ENCODE assay signal across 27 cellular contexts in genomic region chr15:28956491-28956890, GRCh38.
A peak's percentile ranks its signal among the peaks of the same experiment; 100 is the strongest.
DNase-seq lines count a peak whose midpoint lies in the region; FAIRE-seq and TF ChIP-seq lines count a peak whose summit lies in the region.
"Had no signal": no experiment of that assay in that cellular context is flagged by ENCODE, and none has a peak within 500 bp of the region (broad histone marks: within the 10 kb centered on the region; RNA-seq: fewer than 3 reads in every experiment).

No MANE protein-coding gene starts in this region.

- peaks cover 26% of the 10 kb centered on the region for H3K4me1 ChIP-seq in astrocyte (ENCODE audit: insufficient read depth, low read length)
- no peaks in the 10 kb centered on the region for H3K4me1 ChIP-seq in tibial artery

- no peaks in the 10 kb centered on the region for H3K27me3 ChIP-seq in astrocyte (ENCODE audit: insufficient read depth, low read length)
- peaks cover 0 to 18% of the 10 kb centered on the region in 2 donors for H3K27me3 ChIP-seq in tibial artery
- H3K27me3 ChIP-seq in H7 (ENCODE audit: control insufficient read depth, insufficient read depth, low read length) = no peaks in the 10 kb centered on the region

- H3K4me3 Mint-ChIP-seq in CD14-positive monocyte (peak overlapping the region; percentile 13 to 40), HFFc6 (no peak overlapping the region), astrocyte (ENCODE audit: unreplicated experiment) (no peak overlapping the region)
- H3K4me3 Mint-ChIP-seq: activated CD4-positive, alpha-beta T cell treated with anti-CD3 and anti-CD28 coated beads, Interleukin-2, amount 10 ng/mL, durations not matched to agents 24 days and 14 days; neural crest cell; WTC11 had no signal

- H3K36me3 Mint-ChIP-seq in CD14-positive monocyte (no peaks in the 10 kb centered on the region), HFFc6 (ENCODE audit: low read depth) (no peaks in the 10 kb centered on the region), astrocyte (ENCODE audit: low read depth, unreplicated experiment) (peaks cover 4% of the 10 kb centered on the region)
- H3K36me3 Mint-ChIP-seq: WTC11 had no signal

- H3K27me3 Mint-ChIP-seq in CD14-positive monocyte (ENCODE audit: low read depth in 3 of 3) (peaks cover 3 to 20% (median 19%) of the 10 kb centered on the region in 3 donors), HFFc6 (ENCODE audit: insufficient read depth) (no peaks in the 10 kb centered on the region; the same call in none of the 2 replicates), astrocyte (ENCODE audit: low read depth, unreplicated experiment) (no peaks in the 10 kb centered on the region)
- H3K27me3 Mint-ChIP-seq: activated CD4-positive, alpha-beta T cell treated with anti-CD3 and anti-CD28 coated beads, Interleukin-2, amount 10 ng/mL, durations not matched to agents 24 days and 14 days had no signal

- H2AFZ ChIP-seq in astrocyte (ENCODE audit: low read depth, low read length) = no peak overlapping the region

- peak overlapping the region; percentile 74 for H3K4me2 ChIP-seq in astrocyte (ENCODE audit: low read length)

- H3K9ac ChIP-seq in astrocyte (ENCODE audit: low read length) = no peak overlapping the region
- H3K9ac ChIP-seq: parathyroid adenoma had no signal

- no peak overlapping the region for H3K27ac ChIP-seq in astrocyte (ENCODE audit: low read depth, low read length)
- no peak overlapping the region for H3K27ac ChIP-seq in tibial artery

- H3K4me3 ChIP-seq in astrocyte (ENCODE audit: insufficient read depth, low read depth, low read length) (no peak overlapping the region), tibial artery (no peak overlapping the region), H7 (ENCODE audit: insufficient read depth, low read depth, low read length) (no peak overlapping the region)
- H3K4me3 ChIP-seq: lung, mucosa of descending colon, smooth muscle cell had no signal

- intact Hi-C loops in CD14-positive monocyte (cut with micrococcal nuclease) = no loop called here
- intact Hi-C loops in tibial artery (cut with DNase I; ENCODE audit: low total_unique reads) = no loop called here

- H4K20me1 ChIP-seq in astrocyte (ENCODE audit: insufficient read depth, low read length) = no peaks in the 10 kb centered on the region

- H3K4me1 Mint-ChIP-seq in CD14-positive monocyte (peaks cover 5% of the 10 kb centered on the region), HFFc6 (ENCODE audit: low read depth) (peaks cover 24% of the 10 kb centered on the region), astrocyte (ENCODE audit: low read depth, unreplicated experiment) (peaks cover 19% of the 10 kb centered on the region)

- H3K9me3 ChIP-seq in astrocyte (ENCODE audit: insufficient read depth, low read depth, low read length) = no peaks in the 10 kb centered on the region
- H3K9me3 ChIP-seq in tibial artery = no peaks in the 10 kb centered on the region
- H3K9me3 ChIP-seq: mucosa of descending colon had no signal

- peaks cover 6% of the 10 kb centered on the region for H3K79me2 ChIP-seq in astrocyte (ENCODE audit: insufficient read depth, low read length)
- H3K79me2 ChIP-seq: parathyroid adenoma had no signal

- peaks cover 0 to 7% (median 0%) of the 10 kb centered on the region in 7 donors for H3K9me3 Mint-ChIP-seq in CD14-positive monocyte
- no peaks in the 10 kb centered on the region; the same call in none of the 2 replicates for H3K9me3 Mint-ChIP-seq in HFFc6
- H3K9me3 Mint-ChIP-seq in astrocyte (ENCODE audit: unreplicated experiment) = peaks cover 6% of the 10 kb centered on the region
- H3K9me3 Mint-ChIP-seq: activated CD4-positive, alpha-beta T cell treated with anti-CD3 and anti-CD28 coated beads, Interleukin-2, amount 10 ng/mL, durations not matched to agents 24 days and 14 days; neural crest cell had no signal

- TF ChIP-seq CTCF in CD14-positive monocyte (IDR thresholded peaks at IDR 0.05) = no peak
- no peak for TF ChIP-seq CTCF in HFFc6 (IDR thresholded peaks at IDR 0.05)
- no peak for TF ChIP-seq CTCF in astrocyte (IDR thresholded peaks at IDR 0.05; ENCODE audit: insufficient read depth, low read depth, low read length)
- no peak for TF ChIP-seq CTCF in tibial artery (IDR thresholded peaks at IDR 0.05)
- no peak for TF ChIP-seq CTCF in GM13976 (IDR thresholded peaks at IDR 0.05; ENCODE audit: borderline replicate concordance, control extremely low read depth, extremely low read depth, insufficient read depth, missing control alignments)

- H3K36me3 ChIP-seq in astrocyte (ENCODE audit: insufficient read depth, low read length) (no peaks in the 10 kb centered on the region), tibial artery (no peaks in the 10 kb centered on the region), H7 (replicated peaks; ENCODE audit: control insufficient read depth, insufficient read depth, low read length) (no peaks in the 10 kb centered on the region)

- no peak for FAIRE-seq in astrocyte (lab: Jason Lieb, UNC)

- in situ Hi-C loops in GM13976 (cut with MboI; ENCODE audit: low sequenced_read_pairs, unreplicated experiment) = no loop called here

- H3K27ac Mint-ChIP-seq in CD14-positive monocyte (no peak overlapping the region), HFFc6 (peak overlapping the region; percentile 91; the same call in 1 of the 2 replicates), astrocyte (ENCODE audit: unreplicated experiment) (no peak overlapping the region)
- H3K27ac Mint-ChIP-seq: activated CD4-positive, alpha-beta T cell treated with anti-CD3 and anti-CD28 coated beads, Interleukin-2, amount 10 ng/mL, durations not matched to agents 24 days and 14 days; WTC11 had no signal

- DNase-seq in CD14-positive monocyte (ENCODE audit: low spot score) = no peak
- DNase-seq in HFFc6 = no peak
- no peak for DNase-seq in astrocyte (ENCODE audit: low read depth)
- peak; percentile 30 for DNase-seq in mesenteric fat pad (ENCODE audit: low spot score)
- DNase-seq in tibial artery = no peak
- DNase-seq in H7 = no peak
- DNase-seq in effector CD4-positive, alpha-beta T cell = no peak
- DNase-seq in GM13976 (ENCODE audit: low spot score) = no peak
- DNase-seq: activated CD4-positive, alpha-beta T cell treated with anti-CD3 and anti-CD28 coated beads, Interleukin-2, amount 10 ng/mL, durations not matched to agents 24 days and 14 days; activated naive CD4-positive, alpha-beta T cell; C1 segment of cervical spinal cord; DMS79 treated with DMSO at 0.1 percent for 48 hours; GDM1; mucosa of descending colon; NCI-H1048; NCI-H1694; NCI-H446 treated with DMSO at 0.1 percent for 48 hours; retina; RPMI8226; stimulated activated CD4-positive, alpha-beta T cell treated with anti-CD3 and anti-CD28 coated beads, Interleukin-1b, Interleukin-23, amount 100 ng/mL, for 48 hours; stimulated activated naive CD4-positive, alpha-beta T cell treated with Interleukin-2 at 50 U/mL for 16 hours; T1000 had no signal

Comparison
In these comparisons a context has a peak if more than half of its experiments do, and no peak if none do; other contexts are left out.
1. H3K4me3 Mint-ChIP-seq: peak in CD14-positive monocyte (2 of 2); none in HFFc6 (single experiment) and astrocyte (single experiment).